Comparison of ENCODE assay signal across 8 cellular contexts in genomic region chr4:121900132-121900983, GRCh38. TPM values are rescaled to one million over a fixed set of nuclear protein-coding genes. Genes with fewer than 3 reads are reported as not detected.
A peak's percentile ranks its signal among the peaks of the same experiment; 100 is the strongest.
DNase-seq lines count a peak whose midpoint lies in the region; ATAC-seq and TF ChIP-seq lines count a peak whose summit lies in the region.

No MANE protein-coding gene starts in this region.

- CTCF ChIA-PET in CD4-positive, alpha-beta T cell (lab: Charles Lee) = interaction anchor here (0.8 to 1.6 kb wide), 11 partner anchors 9 to 1019 kb away, joined by 3 to 6 read pairs (median 4); no protein-coding TSS in a partner anchor

- ATAC-seq in CD4-positive, alpha-beta T cell (ENCODE audit: poor library complexity) = peak; percentile 90
- ATAC-seq in GM19035 (IDR thresholded peaks at IDR 0.05; ENCODE audit: unreplicated experiment) = peak; percentile 90
- ATAC-seq in HG03139 (IDR thresholded peaks at IDR 0.05; ENCODE audit: unreplicated experiment) = peak; percentile 87

- POLR2A ChIA-PET in CD4-positive, alpha-beta T cell (lab: Charles Lee) = interaction anchor here (0.7 to 1.0 kb wide), 2 partner anchors 30 to 324 kb away, joined by 3 read pairs; partner anchors contain the start of gene BBS7

- intact Hi-C loops in CD4-positive, alpha-beta T cell (cut with DNase I, micrococcal nuclease) = loop anchor here (1.0 to 10.0 kb wide), 5 partner anchors 103 to 1012 kb away; no protein-coding TSS in a partner anchor

- H3K4me3 Mint-ChIP-seq in CD4-positive, alpha-beta T cell = no peak overlapping the region
- H3K4me3 Mint-ChIP-seq in endothelial cell (ENCODE audit: unreplicated experiment) = no peak overlapping the region

- no peaks in the 10 kb centered on the region for H3K9me3 Mint-ChIP-seq in CD4-positive, alpha-beta T cell
- H3K9me3 Mint-ChIP-seq in endothelial cell (ENCODE audit: unreplicated experiment) = no peaks in the 10 kb centered on the region

- H3K27ac ChIP-seq in CD4-positive, alpha-beta T cell (ENCODE audit: low read depth, low read length) = no peak overlapping the region

- H3K27me3 ChIP-seq in CD4-positive, alpha-beta T cell (ENCODE audit: control insufficient read depth, insufficient read depth, low read length) = peaks cover 14% of the 10 kb centered on the region

- no peaks in the 10 kb centered on the region for H3K9me3 ChIP-seq in CD4-positive, alpha-beta T cell (ENCODE audit: control insufficient read depth, low read length)

- peak; percentile 81 for TF ChIP-seq CTCF in CD4-positive, alpha-beta T cell (IDR thresholded peaks at IDR 0.05)
- TF ChIP-seq CTCF in endothelial cell (IDR thresholded peaks at IDR 0.05; ENCODE audit: unreplicated experiment) = peak; percentile 80

- H3K27me3 Mint-ChIP-seq in CD4-positive, alpha-beta T cell = peaks cover 8% of the 10 kb centered on the region
- no peaks in the 10 kb centered on the region for H3K27me3 Mint-ChIP-seq in endothelial cell (ENCODE audit: unreplicated experiment)

- peak; percentile 4 to 45 (median 32) for DNase-seq in CD4-positive, alpha-beta T cell
- DNase-seq in NCI-H69 (lab: John Stamatoyannopoulos, UW) (peak; percentile 50), endothelial cell (ENCODE audit: low spot score) (peak; percentile 59), middle frontal gyrus (ENCODE audit: extremely low spot score, low spot score) (peak; percentile 14), superior temporal gyrus (ENCODE audit: extremely low spot score) (peak; percentile 87)
- DNase-seq in activated CD4-positive, alpha-beta T cell treated with anti-CD3 and anti-CD28 coated beads, Interleukin-2, amount 50 U/mL, for 48 hours = peak; percentile 42 to 60

- no peaks in the 10 kb centered on the region for H3K36me3 Mint-ChIP-seq in CD4-positive, alpha-beta T cell (ENCODE audit: low read depth)
- H3K36me3 Mint-ChIP-seq in endothelial cell (ENCODE audit: low read depth, unreplicated experiment) = no peaks in the 10 kb centered on the region

- H3K27ac Mint-ChIP-seq in CD4-positive, alpha-beta T cell = no peak overlapping the region
- no peak overlapping the region for H3K27ac Mint-ChIP-seq in endothelial cell (ENCODE audit: unreplicated experiment)

- peaks cover 12% of the 10 kb centered on the region for H3K4me1 Mint-ChIP-seq in CD4-positive, alpha-beta T cell (ENCODE audit: low read depth)
- no peaks in the 10 kb centered on the region for H3K4me1 Mint-ChIP-seq in endothelial cell (ENCODE audit: unreplicated experiment)

RNA-seq across cellular contexts. Expression of gene BBS7, which starts 30.1 kb away (rescaled TPM):
- total RNA-seq in CD4-positive, alpha-beta T cell = 1 to 10 TPM; 3.0 to 3.8 TPM
- 20.4 TPM for total RNA-seq in endothelial cell (ENCODE audit: unreplicated experiment)

RNA-seq across cellular contexts. Expression of gene TRPC3, which starts 51.5 kb away (rescaled TPM):
- total RNA-seq in CD4-positive, alpha-beta T cell = not detected
- 3.0 TPM for total RNA-seq in endothelial cell (ENCODE audit: unreplicated experiment)

Comparison
In these comparisons a context has a peak if more than half of its experiments do, and no peak if none do; other contexts are left out.
1. DNase-seq: peak in every context shown above with its lines; median percentile 87 in superior temporal gyrus; 59 in endothelial cell; 51 in activated CD4-positive, alpha-beta T cell treated with anti-CD3 and anti-CD28 coated beads, Interleukin-2, amount 50 U/mL, for 48 hours; 50 in NCI-H69; 32 in CD4-positive, alpha-beta T cell; 14 in middle frontal gyrus.